9 cellular contexts compared by ENCODE assay signal in genomic region chr1:9653783-9654517, GRCh38. TPM values are rescaled to one million over a fixed set of nuclear protein-coding genes. Genes with fewer than 3 reads are reported as not detected.
DNase-seq lines count a peak whose midpoint lies in the region; ATAC-seq and TF ChIP-seq lines count a peak whose summit lies in the region.
"Had no signal": no experiment of that assay in that cellular context is flagged by ENCODE, and none has a peak within 500 bp of the region (broad histone marks: within the 10 kb centered on the region; RNA-seq: fewer than 3 reads in every experiment).

No MANE protein-coding gene starts in this region.

- no peaks in the 10 kb centered on the region for H3K27me3 Mint-ChIP-seq in activated CD8-positive, alpha-beta memory T cell treated with anti-CD3 and anti-CD28 coated beads, Interleukin-2, amount 10 ng/mL, durations not matched to agents 7 days and 5 days

- H3K4me3 Mint-ChIP-seq in activated CD8-positive, alpha-beta memory T cell treated with anti-CD3 and anti-CD28 coated beads, Interleukin-2, amount 10 ng/mL, durations not matched to agents 7 days and 5 days: peak overlapping the region; percentile 91

- ATAC-seq in activated CD8-positive, alpha-beta memory T cell treated with anti-CD3 and anti-CD28 coated beads, Interleukin-2, amount 10 ng/mL, durations not matched to agents 7 days and 5 days: peak; percentile 4
- ATAC-seq in mucosa of descending colon (peak; percentile 10), thoracic aorta (ENCODE audit: insufficient number of reproducible peaks, low FRiP score, low read depth) (no peak), GM18858 (IDR thresholded peaks at IDR 0.05; ENCODE audit: unreplicated experiment) (no peak)

- H3K27ac Mint-ChIP-seq in activated CD8-positive, alpha-beta memory T cell treated with anti-CD3 and anti-CD28 coated beads, Interleukin-2, amount 10 ng/mL, durations not matched to agents 7 days and 5 days: peak overlapping the region; percentile 88

- H3K27me3 ChIP-seq in thoracic aorta (replicated peaks; ENCODE audit: insufficient read depth): no peaks in the 10 kb centered on the region

- peaks cover 41% of the 10 kb centered on the region for H3K36me3 Mint-ChIP-seq in activated CD8-positive, alpha-beta memory T cell treated with anti-CD3 and anti-CD28 coated beads, Interleukin-2, amount 10 ng/mL, durations not matched to agents 7 days and 5 days

- intact Hi-C loops in mucosa of descending colon (cut with DNase I, micrococcal nuclease): no loop called here

- H3K9me3 ChIP-seq in mucosa of descending colon: no peaks in the 10 kb centered on the region
- no peaks in the 10 kb centered on the region for H3K9me3 ChIP-seq in thoracic aorta

- no peak overlapping the region for H3K4me3 ChIP-seq in mucosa of descending colon
- H3K4me3 ChIP-seq in thoracic aorta: peak overlapping the region; percentile 69

- H3K9me3 Mint-ChIP-seq in activated CD8-positive, alpha-beta memory T cell treated with anti-CD3 and anti-CD28 coated beads, Interleukin-2, amount 10 ng/mL, durations not matched to agents 7 days and 5 days (ENCODE audit: low read depth): no peaks in the 10 kb centered on the region

- peaks cover 66% of the 10 kb centered on the region for H3K4me1 Mint-ChIP-seq in activated CD8-positive, alpha-beta memory T cell treated with anti-CD3 and anti-CD28 coated beads, Interleukin-2, amount 10 ng/mL, durations not matched to agents 7 days and 5 days

- no peak overlapping the region for H3K27ac ChIP-seq in thoracic aorta

- H3K4me1 ChIP-seq in mucosa of descending colon (ENCODE audit: low read depth) (peaks cover 8% of the 10 kb centered on the region), thoracic aorta (ENCODE audit: control insufficient read depth in 1 of 2, low read depth in 2 of 2) (peaks cover 3 to 17% of the 10 kb centered on the region in 2 donors)

- H3K36me3 ChIP-seq in mucosa of descending colon (ENCODE audit: low read depth): no peaks in the 10 kb centered on the region
- H3K36me3 ChIP-seq in thoracic aorta: no peaks in the 10 kb centered on the region

- DNase-seq in activated T-cell treated with anti-CD3 and anti-CD28 coated beads for 24 hours (ENCODE audit: low read depth): peak; percentile 16
- DNase-seq in activated T-cell treated with anti-CD3 and anti-CD28 coated beads for 4 hours: no peak
- peak; percentile 53 for DNase-seq in activated CD8-positive, alpha-beta memory T cell treated with anti-CD3 and anti-CD28 coated beads, Interleukin-2, amount 10 ng/mL, durations not matched to agents 7 days and 5 days
- peak in 1 of 3 donors; percentile 27 for DNase-seq in mucosa of descending colon
- no peak for DNase-seq in thoracic aorta (ENCODE audit: low spot score)
- no peak for DNase-seq in NCI-H2107 (lab: John Stamatoyannopoulos, UW)
- DNase-seq in NCI-H345 treated with DMSO at 0.1 percent for 48 hours (lab: John Stamatoyannopoulos, UW; ENCODE audit: unreplicated experiment): no peak
- DNase-seq: hippocampal formation had no signal

- no peak for TF ChIP-seq CTCF in mucosa of descending colon (IDR thresholded peaks at IDR 0.05)
- no peak for TF ChIP-seq CTCF in thoracic aorta (IDR thresholded peaks at IDR 0.05)

- CTCF ChIA-PET in activated CD8-positive, alpha-beta memory T cell treated with anti-CD3 and anti-CD28 coated beads, Interleukin-2, amount 10 ng/mL, durations not matched to agents 7 days and 5 days (lab: Charles Lee): interaction anchor here (1.1 to 7.7 kb wide), 19 partner anchors 10 to 296 kb away, joined by 3 to 224 read pairs (median 4); no protein-coding TSS in a partner anchor

RNA-seq across cellular contexts. Expression of gene PIK3CD, which starts 2.4 kb away (rescaled TPM):
- total RNA-seq in activated CD8-positive, alpha-beta memory T cell treated with anti-CD3 and anti-CD28 coated beads, Interleukin-2, amount 10 ng/mL, durations not matched to agents 7 days and 5 days: 100 to 1,000 TPM; 256 to 261 TPM
- 10 to 100 TPM in 1 of 3 donors, 1 to 10 TPM in 2; 4.6 to 11.7 (median 4.8) TPM for total RNA-seq in mucosa of descending colon
- 10 to 100 TPM; 12.4 to 18.7 TPM for total RNA-seq in thoracic aorta

Comparison
In these comparisons a context has a peak if more than half of its experiments do, and no peak if none do; other contexts are left out.
1. DNase-seq: peak in activated T-cell treated with anti-CD3 and anti-CD28 coated beads for 24 hours (single experiment) and activated CD8-positive, alpha-beta memory T cell treated with anti-CD3 and anti-CD28 coated beads, Interleukin-2, amount 10 ng/mL, durations not matched to agents 7 days and 5 days (single experiment); none in activated T-cell treated with anti-CD3 and anti-CD28 coated beads for 4 hours (single experiment), thoracic aorta (single experiment), NCI-H2107 (single experiment) and NCI-H345 treated with DMSO at 0.1 percent for 48 hours (single experiment).
2. ATAC-seq: peak in activated CD8-positive, alpha-beta memory T cell treated with anti-CD3 and anti-CD28 coated beads, Interleukin-2, amount 10 ng/mL, durations not matched to agents 7 days and 5 days (single experiment) and mucosa of descending colon (single experiment); none in thoracic aorta (single experiment) and GM18858 (single experiment).
3. RNA of gene PIK3CD, which starts 2.4 kb away (total RNA-seq): 256 to 261 TPM in activated CD8-positive, alpha-beta memory T cell treated with anti-CD3 and anti-CD28 coated beads, Interleukin-2, amount 10 ng/mL, durations not matched to agents 7 days and 5 days; 12.4 to 18.7 TPM in thoracic aorta and 4.6 to 11.7 TPM in mucosa of descending colon; every median in the first group is over 10 times any median in the second.